Comparison of ENCODE assay signal across 1 cellular context in the genomic region with DNA sequence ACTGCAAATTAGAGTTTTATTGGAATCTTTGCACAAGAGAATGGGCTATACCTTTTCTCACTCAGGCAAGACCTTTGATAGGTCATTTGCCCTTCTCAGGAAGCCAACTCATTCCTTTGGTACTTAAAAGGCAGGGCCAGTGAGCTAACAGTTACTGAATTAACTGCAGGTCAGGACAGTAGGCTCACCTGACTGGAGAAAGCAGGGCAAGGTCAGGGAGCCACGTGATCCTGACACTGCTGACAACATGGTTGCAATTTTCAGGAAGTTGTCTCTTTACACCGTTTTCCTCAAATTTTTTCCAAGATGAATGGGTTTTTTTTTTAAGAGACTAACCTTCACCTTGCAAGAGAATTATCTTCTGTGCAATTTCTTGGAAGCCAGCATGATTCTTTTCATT.
TF ChIP-seq lines count a peak whose summit lies in the region.

No MANE protein-coding gene starts in this region.

TF ChIP-seq in SK-N-SH treated with all-trans-retinoic acid at 6 μM for 48 hours, 23 proteins besides CTCF, POLR2A, EP300 and RAD21 (continued from another document):
- TF ChIP-seq, protein P1, sequence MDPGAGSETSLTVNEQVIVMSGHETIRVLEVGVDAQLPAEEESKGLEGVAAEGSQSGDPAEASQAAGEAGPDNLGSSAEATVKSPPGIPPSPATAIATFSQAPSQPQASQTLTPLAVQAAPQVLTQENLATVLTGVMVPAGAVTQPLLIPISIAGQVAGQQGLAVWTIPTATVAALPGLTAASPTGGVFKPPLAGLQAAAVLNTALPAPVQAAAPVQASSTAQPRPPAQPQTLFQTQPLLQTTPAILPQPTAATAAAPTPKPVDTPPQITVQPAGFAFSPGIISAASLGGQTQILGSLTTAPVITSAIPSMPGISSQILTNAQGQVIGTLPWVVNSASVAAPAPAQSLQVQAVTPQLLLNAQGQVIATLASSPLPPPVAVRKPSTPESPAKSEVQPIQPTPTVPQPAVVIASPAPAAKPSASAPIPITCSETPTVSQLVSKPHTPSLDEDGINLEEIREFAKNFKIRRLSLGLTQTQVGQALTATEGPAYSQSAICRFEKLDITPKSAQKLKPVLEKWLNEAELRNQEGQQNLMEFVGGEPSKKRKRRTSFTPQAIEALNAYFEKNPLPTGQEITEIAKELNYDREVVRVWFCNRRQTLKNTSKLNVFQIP (CRISPR knock-in tag; IDR thresholded peaks at IDR 0.05; ENCODE audit: borderline replicate concordance, low read depth), result no peak
- TF ChIP-seq OSR1 (CRISPR knock-in tag; IDR thresholded peaks at IDR 0.05), result no peak
- no peak for TF ChIP-seq BACH2 (CRISPR knock-in tag; IDR thresholded peaks at IDR 0.05; ENCODE audit: borderline replicate concordance)
- TF ChIP-seq SNAI2 (CRISPR knock-in tag; IDR thresholded peaks at IDR 0.05), result no peak
- no peak for TF ChIP-seq ZFP30 (CRISPR knock-in tag; IDR thresholded peaks at IDR 0.05)
- no peak for TF ChIP-seq CREB5 (CRISPR knock-in tag; IDR thresholded peaks at IDR 0.05; ENCODE audit: low read depth)
- TF ChIP-seq CSDC2 (CRISPR knock-in tag; IDR thresholded peaks at IDR 0.05), result no peak
TF ChIP-seq in SK-N-SH treated with all-trans-retinoic acid at 6 μM for 48 hours: peak in this region for 0.
